Comparison of ENCODE assay signal across 11 cellular contexts in genomic region chr3:139299261-139300132, GRCh38. TPM values are rescaled to one million over a fixed set of nuclear protein-coding genes. Genes with fewer than 3 reads are reported as not detected.
DNase-seq lines count a peak whose midpoint lies in the region; ATAC-seq and TF ChIP-seq lines count a peak whose summit lies in the region.
"Had no signal": no experiment of that assay in that cellular context is flagged by ENCODE, and none has a peak within 500 bp of the region (broad histone marks: within the 10 kb centered on the region; RNA-seq: fewer than 3 reads in every experiment).

No MANE protein-coding gene starts in this region.

- H3K9me3 ChIP-seq in GM23248 (ENCODE audit: low read depth), result no peaks in the 10 kb centered on the region
- no peaks in the 10 kb centered on the region for H3K9me3 ChIP-seq in PC-3 (ENCODE audit: low read length)
- H3K9me3 ChIP-seq in uterus, result no peaks in the 10 kb centered on the region

- H3K4me2 ChIP-seq in GM23248 (ENCODE audit: unreplicated experiment), result peak overlapping the region; percentile 10
- peak overlapping the region; percentile 18 for H3K4me2 ChIP-seq in PC-3 (ENCODE audit: low read length)

- no peak overlapping the region for H3K4me3 ChIP-seq in GM23248
- no peak overlapping the region for H3K4me3 ChIP-seq in PC-3 (ENCODE audit: low read length)
- no peak overlapping the region for H3K4me3 ChIP-seq in cardiac fibroblast (replicated peaks in 1 of 2; ENCODE audit: low read depth in 2 of 2, low read length in 2 of 2)
- no peak overlapping the region for H3K4me3 ChIP-seq in uterus

- H3K4me1 ChIP-seq in GM23248 (ENCODE audit: insufficient read depth) (peaks cover 53% of the 10 kb centered on the region), PC-3 (ENCODE audit: insufficient read depth, low read length) (peaks cover 58% of the 10 kb centered on the region), uterus (no peaks in the 10 kb centered on the region)

- H3K27me3 ChIP-seq in GM23248 (replicated peaks; ENCODE audit: insufficient read depth), result no peaks in the 10 kb centered on the region
- H3K27me3 ChIP-seq in PC-3 (ENCODE audit: low read length), result no peaks in the 10 kb centered on the region
- no peaks in the 10 kb centered on the region for H3K27me3 ChIP-seq in uterus

- no peak for TF ChIP-seq POLR2A in uterus (IDR thresholded peaks at IDR 0.05)

- H3K9ac ChIP-seq in GM23248 (0 out of 2 replicates have a peak overlapping the region, but pooled peaks have one; percentile 16), PC-3 (ENCODE audit: low read length) (no peak overlapping the region)

- no TSS peak for BruUV-seq in PC-3 (replicated peaks; lab: Mats Ljungman, UMichigan)

- in situ Hi-C loops in GM23248 (cut with MboI), result no loop called here

- peak overlapping the region; percentile 52 for H3K27ac ChIP-seq in GM23248
- H3K27ac ChIP-seq in PC-3 (ENCODE audit: low read length), result peak overlapping the region; percentile 71
- H3K27ac ChIP-seq in uterus, result no peak overlapping the region
- no peak overlapping the region for H3K27ac ChIP-seq in substantia nigra (ENCODE audit: low read depth, low read length, poor library complexity, severe bottlenecking)
- H3K27ac ChIP-seq: VCaP had no signal

- no peaks in the 10 kb centered on the region for H3K79me2 ChIP-seq in GM23248 (ENCODE audit: insufficient read depth)
- H3K79me2 ChIP-seq in PC-3 (ENCODE audit: low read length), result no peaks in the 10 kb centered on the region

- peaks cover 48% of the 10 kb centered on the region for H3F3A ChIP-seq in GM23248 (ENCODE audit: insufficient read depth)
- no peaks in the 10 kb centered on the region for H3F3A ChIP-seq in PC-3 (ENCODE audit: low read length, unreplicated experiment)

- no peaks in the 10 kb centered on the region for H3K36me3 ChIP-seq in GM23248 (ENCODE audit: low read depth)
- H3K36me3 ChIP-seq in PC-3 (ENCODE audit: low read depth, low read length), result no peaks in the 10 kb centered on the region
- H3K36me3 ChIP-seq in uterus, result no peaks in the 10 kb centered on the region

- DNase-seq in GM23248 (peak; percentile 74), PC-3 (peak; percentile 73), cardiac fibroblast (ENCODE audit: low read depth in 2 of 2) (peak; percentile 58 to 74), non-pigmented ciliary epithelial cell (ENCODE audit: low read depth) (peak; percentile 32), uterus (no peak), DMS79 (lab: John Stamatoyannopoulos, UW) (no peak), substantia nigra (lab: John Stamatoyannopoulos, UW) (no peak)
- DNase-seq: natural killer cell; stimulated activated naive CD4-positive, alpha-beta T cell treated with Interleukin-2 at 50 U/mL for 16 hours had no signal

- no peak for TF ChIP-seq CTCF in PC-3 (conservative IDR thresholded peaks at IDR 0.05; ENCODE audit: low read depth, low read length)
- TF ChIP-seq CTCF in cardiac fibroblast (IDR thresholded peaks at IDR 0.05; ENCODE audit: low read depth, low read length), result no peak
- TF ChIP-seq CTCF in uterus (IDR thresholded peaks at IDR 0.05), result no peak

- CTCF ChIA-PET in PC-3 (lab: Charles Lee), result no interaction called here

- H2AFZ ChIP-seq in GM23248 (no peak overlapping the region; the same call in 1 of the 2 replicates), PC-3 (ENCODE audit: low read length) (peak overlapping the region; percentile 69)

- WGBS in GM23248 (ENCODE audit: low coverage in 1 of 2, low lambda C conversion rate in 2 of 2, missing lambda C conversion rate in 2 of 2), 2 experiments, result 62 to 65% methylated on average over 14 of the region's 14 CpGs

- ATAC-seq in PC-3 (peak; percentile 31), GM19351 (IDR thresholded peaks at IDR 0.05; ENCODE audit: unreplicated experiment) (no peak)
- ATAC-seq: natural killer cell had no signal

- POLR2A ChIA-PET in PC-3 (lab: Charles Lee; ENCODE audit: unreplicated experiment), result no interaction called here

- no peaks in the 10 kb centered on the region for H4K20me1 ChIP-seq in GM23248 (ENCODE audit: insufficient read depth)
- H4K20me1 ChIP-seq in PC-3 (ENCODE audit: low read length), result no peaks in the 10 kb centered on the region

- H3K9me2 ChIP-seq in GM23248 (ENCODE audit: insufficient read depth), result no peaks in the 10 kb centered on the region
- H3K9me2 ChIP-seq in PC-3 (replicated peaks; ENCODE audit: low read length), result no peaks in the 10 kb centered on the region

- intact Hi-C loops in PC-3 (cut with micrococcal nuclease) (no loop called here), uterus (cut with DNase I; ENCODE audit: low total_unique reads) (no loop called here)

RNA-seq across cellular contexts. Expression of gene MRPS22, which starts 44.3 kb away (rescaled TPM):
- total RNA-seq in GM23248 (2014; rRNA removed; shearing (Covaris generic)), result 62.5 and 63.5 TPM in 2 replicates
- polyA plus RNA-seq in GM23248 (2016; fragmentation: Nextera tagmentation; extraction: Ambion mirVana), result 63.2 and 67.2 TPM in 2 replicates
- total RNA-seq in PC-3 (2014; rRNA removed) (73.3 and 77.0 TPM in 2 replicates), uterus (100 to 1,000 TPM in 1 of 4 donors, 10 to 100 TPM in 3; 47.8 to 118 (median 76.5) TPM)

Comparison
In these comparisons a context has a peak if more than half of its experiments do, and no peak if none do; other contexts are left out.
1. DNase-seq: peak in GM23248 (single experiment), PC-3 (single experiment), cardiac fibroblast (2 of 2) and non-pigmented ciliary epithelial cell (single experiment); none in uterus (0 of 2), DMS79 (single experiment) and substantia nigra (0 of 49).
2. H3K27ac ChIP-seq: peak in GM23248 (single experiment) and PC-3 (single experiment); none in uterus (0 of 2) and substantia nigra (single experiment).